11 cellular contexts compared by ENCODE assay signal in the genomic region with DNA sequence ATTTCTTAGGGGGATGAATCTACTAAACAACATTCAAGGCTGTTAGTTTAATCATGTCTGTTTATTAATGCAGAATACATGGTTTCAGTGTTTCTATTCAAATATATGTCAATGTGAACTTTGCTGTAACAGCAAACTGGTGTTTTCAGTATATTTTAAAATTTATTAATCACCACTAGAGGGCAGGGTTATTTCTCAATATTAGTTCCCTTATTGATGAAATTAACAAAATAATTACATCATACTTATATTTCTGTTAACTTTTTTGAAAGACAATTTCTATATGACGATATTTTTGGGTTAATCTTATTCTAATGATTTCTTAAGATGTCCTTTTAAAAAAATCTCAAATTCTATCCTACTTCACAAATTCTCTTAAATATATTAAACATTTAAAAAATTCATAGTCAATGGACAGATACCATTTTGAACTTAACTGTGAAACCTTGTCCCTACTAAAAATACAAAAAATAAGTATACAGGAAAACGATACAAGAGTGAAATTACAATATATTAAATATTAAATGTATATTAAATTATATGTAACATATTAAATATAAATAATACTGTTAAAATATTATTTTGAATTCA.
DNase-seq lines count a peak whose midpoint lies in the region; ATAC-seq, FAIRE-seq and TF ChIP-seq lines count a peak whose summit lies in the region.
"Had no signal": no experiment of that assay in that cellular context is flagged by ENCODE, and none has a peak within 500 bp of the region (broad histone marks: within the 10 kb centered on the region; RNA-seq: fewer than 3 reads in every experiment).

No MANE protein-coding gene starts in this region.

- H3K4me3 ChIP-seq in AG09309 (ENCODE audit: control insufficient read depth, low read depth, low read length) = no peak overlapping the region
- H3K4me3 ChIP-seq: ovary had no signal

- no peaks in the 10 kb centered on the region for H3K27me3 Mint-ChIP-seq in activated T-cell treated with anti-CD3 and anti-CD28 coated beads, Interleukin-2, amount 50 U/mL, for 24 hours

- DNase-seq in AG09309 (ENCODE audit: low read depth) = no peak
- peak; percentile 5 for DNase-seq in GM20000 (ENCODE audit: low spot score)
- DNase-seq in RCC 7860 (ENCODE audit: low spot score) = peak; percentile 10
- DNase-seq in frontal cortex (ENCODE audit: low spot score in 2 of 2) = no peak
- no peak for DNase-seq in amygdala (lab: John Stamatoyannopoulos, UW)
- DNase-seq in activated T-cell treated with anti-CD3 and anti-CD28 coated beads, Interleukin-2, amount 50 U/mL, for 24 hours = no peak
- DNase-seq: activated CD8-positive, alpha-beta memory T cell treated with anti-CD3 and anti-CD28 coated beads for 24 hours; ovary; stimulated activated naive CD8-positive, alpha-beta T cell treated with anti-CD3 and anti-CD28 coated beads, Interleukin-15, Interleukin-2, amounts not matched to agents 100 U/mL and 50 U/mL, for 24 hours had no signal

- peak; percentile 17 for TF ChIP-seq CTCF in AG09309 (IDR thresholded peaks at IDR 0.05; ENCODE audit: control insufficient read depth, insufficient read depth, low read depth, low read length, missing control alignments)
- TF ChIP-seq CTCF in GM20000 (IDR thresholded peaks at IDR 0.05; ENCODE audit: extremely low read depth, missing control alignments) = no peak

- ATAC-seq in GM19463 (IDR thresholded peaks at IDR 0.05; ENCODE audit: unreplicated experiment) (no peak), HG03095 (IDR thresholded peaks at IDR 0.05; ENCODE audit: unreplicated experiment) (no peak)
- ATAC-seq: stimulated activated naive CD8-positive, alpha-beta T cell treated with anti-CD3 and anti-CD28 coated beads, Interleukin-15, Interleukin-2, amounts not matched to agents 100 U/mL and 50 U/mL, for 24 hours had no signal

- no peaks in the 10 kb centered on the region for H3K36me3 Mint-ChIP-seq in activated T-cell treated with anti-CD3 and anti-CD28 coated beads, Interleukin-2, amount 50 U/mL, for 24 hours (ENCODE audit: low read depth)

- no peaks in the 10 kb centered on the region for H3K4me1 Mint-ChIP-seq in activated T-cell treated with anti-CD3 and anti-CD28 coated beads, Interleukin-2, amount 50 U/mL, for 24 hours (ENCODE audit: low read depth)

- no peak overlapping the region for H3K27ac Mint-ChIP-seq in activated T-cell treated with anti-CD3 and anti-CD28 coated beads, Interleukin-2, amount 50 U/mL, for 24 hours

- peak; percentile 79 for FAIRE-seq in RCC 7860 (lab: Jason Lieb, UNC)
- peak; percentile 95 for FAIRE-seq in frontal cortex (lab: Jason Lieb, UNC)

- peaks cover 5% of the 10 kb centered on the region for H3K9me3 Mint-ChIP-seq in activated T-cell treated with anti-CD3 and anti-CD28 coated beads, Interleukin-2, amount 50 U/mL, for 24 hours

- H3K4me3 Mint-ChIP-seq in activated T-cell treated with anti-CD3 and anti-CD28 coated beads, Interleukin-2, amount 50 U/mL, for 24 hours = no peak overlapping the region

Comparison
In these comparisons a context has a peak if more than half of its experiments do, and no peak if none do; other contexts are left out.
1. DNase-seq: peak in GM20000 (single experiment) and RCC 7860 (single experiment); none in AG09309 (single experiment), frontal cortex (0 of 2), amygdala (0 of 56) and activated T-cell treated with anti-CD3 and anti-CD28 coated beads, Interleukin-2, amount 50 U/mL, for 24 hours (single experiment).